ENCODE assay signal across 11 cellular contexts in the genomic region with DNA sequence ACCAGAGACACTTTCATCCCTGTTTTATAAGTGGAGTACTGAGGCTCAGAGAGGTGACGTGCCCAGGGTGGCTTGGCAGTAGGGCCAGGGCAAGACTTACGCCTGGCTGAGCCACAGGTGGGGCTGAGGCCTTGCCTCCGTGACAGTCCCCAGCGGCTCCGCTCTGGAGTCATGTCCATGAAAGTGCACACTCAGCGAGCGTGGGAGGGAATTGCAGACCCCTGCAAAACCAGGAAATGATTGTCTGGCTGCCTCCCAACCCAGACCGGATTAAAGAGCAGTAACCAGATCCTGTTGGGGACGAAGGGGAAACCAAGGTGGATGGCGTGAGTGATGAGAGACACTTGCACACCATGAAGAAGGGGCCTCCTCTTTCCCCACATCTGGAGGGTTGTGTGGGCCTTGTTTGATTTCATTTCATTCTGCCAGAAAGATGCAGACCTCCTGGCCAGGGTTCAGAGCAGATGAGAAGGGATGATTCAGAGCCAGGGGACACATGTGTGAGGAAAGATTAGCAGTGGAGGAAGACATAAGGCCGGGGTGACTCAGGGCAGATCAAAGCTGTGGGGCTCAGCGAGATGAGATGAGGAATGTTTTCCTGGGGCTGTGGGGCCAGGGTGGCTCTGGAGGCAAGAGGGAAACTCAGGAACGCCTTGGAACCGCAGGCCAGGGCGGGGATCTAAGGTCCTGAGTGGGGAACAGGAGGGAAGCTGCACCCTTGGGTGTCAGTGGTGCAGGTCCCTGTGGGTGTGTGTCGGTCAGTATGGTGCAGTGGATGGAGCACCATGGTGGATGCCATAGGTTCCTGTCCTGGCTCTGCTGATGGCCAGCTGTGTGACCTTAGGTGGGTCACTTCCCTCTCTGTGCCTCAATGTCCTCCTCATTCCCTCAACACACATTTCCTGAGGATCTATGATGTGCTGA. TPM values are rescaled to one million over a fixed set of nuclear protein-coding genes. Genes with fewer than 3 reads are reported as not detected.
DNase-seq lines count a peak whose midpoint lies in the region; ATAC-seq and TF ChIP-seq lines count a peak whose summit lies in the region.
"Had no signal": no experiment of that assay in that cellular context is flagged by ENCODE, and none has a peak within 500 bp of the region (broad histone marks: within the 10 kb centered on the region; RNA-seq: fewer than 3 reads in every experiment).

No MANE protein-coding gene starts in this region.

- no peaks in the 10 kb centered on the region for H3K36me3 Mint-ChIP-seq in CD14-positive monocyte
- H3K36me3 Mint-ChIP-seq in neural crest cell (ENCODE audit: low read depth) = no peaks in the 10 kb centered on the region
- H3K36me3 Mint-ChIP-seq: natural killer cell had no signal

- H3K36me3 ChIP-seq in HAP-1 (replicated peaks) = no peaks in the 10 kb centered on the region
- H3K36me3 ChIP-seq: tibial nerve had no signal

- in situ Hi-C loops in HAP-1 (cut with MboI; ENCODE audit: low sequenced_read_pairs) = no loop called here

- no peaks in the 10 kb centered on the region for H3K9me3 ChIP-seq in HAP-1
- H3K9me3 ChIP-seq: tibial nerve had no signal

- intact Hi-C loops in CD14-positive monocyte (cut with micrococcal nuclease) = no loop called here

- H3K27me3 Mint-ChIP-seq in CD14-positive monocyte (ENCODE audit: low read depth in 3 of 3) (peaks cover 10 to 19% (median 16%) of the 10 kb centered on the region in 3 donors), neural crest cell (ENCODE audit: low read depth) (no peaks in the 10 kb centered on the region)

- H3K4me3 Mint-ChIP-seq in CD14-positive monocyte = peak overlapping the region in 1 of 2 donors; percentile 21
- H3K4me3 Mint-ChIP-seq in neural crest cell = no peak overlapping the region
- H3K4me3 Mint-ChIP-seq: natural killer cell had no signal

- H3K4me3 ChIP-seq in HAP-1 = no peak overlapping the region
- H3K4me3 ChIP-seq: tibial nerve had no signal

- no peaks in the 10 kb centered on the region for H3K27me3 ChIP-seq in HAP-1 (ENCODE audit: low read depth)
- H3K27me3 ChIP-seq: tibial nerve had no signal

- H3K9me3 Mint-ChIP-seq in CD14-positive monocyte (peaks cover 3 to 15% (median 11%) of the 10 kb centered on the region in 7 donors), neural crest cell (peaks cover 3% of the 10 kb centered on the region)
- H3K9me3 Mint-ChIP-seq: natural killer cell had no signal

- H3K4me1 ChIP-seq in HAP-1 = peaks cover 7% of the 10 kb centered on the region

- H3K27ac Mint-ChIP-seq in CD14-positive monocyte (peak overlapping the region in 4 of 7 donors; percentile 16 to 68 (median 50)), neural crest cell (ENCODE audit: unreplicated experiment) (peak overlapping the region; percentile 52)
- H3K27ac Mint-ChIP-seq: natural killer cell had no signal

- DNase-seq in CD14-positive monocyte (ENCODE audit: low spot score) = no peak
- peak; percentile 91 for DNase-seq in LHCN-M2 (ENCODE audit: low read depth)
- DNase-seq in dermis blood vessel endothelial cell = peak; percentile 94
- DNase-seq in neural crest cell (ENCODE audit: low read depth, low spot score) = no peak
- DNase-seq in HAP-1 (ENCODE audit: low spot score in 2 of 2) = no peak
- DNase-seq in NCI-H2081 treated with DMSO at 0.1 percent for 48 hours (lab: John Stamatoyannopoulos, UW) = no peak
- DNase-seq in activated CD8-positive, alpha-beta memory T cell treated with anti-CD3 and anti-CD28 coated beads, Interleukin-2, amount 50 U/mL, for 48 hours = no peak
- DNase-seq: natural killer cell, SIG-M5 had no signal

- ATAC-seq in GM19328 (IDR thresholded peaks at IDR 0.05; ENCODE audit: unreplicated experiment) = no peak
- ATAC-seq: natural killer cell had no signal

- TF ChIP-seq CTCF in CD14-positive monocyte (IDR thresholded peaks at IDR 0.05) (no peak), neural crest cell (conservative IDR thresholded peaks at IDR 0.05) (no peak)

- H3K4me1 Mint-ChIP-seq in CD14-positive monocyte = peaks cover 9% of the 10 kb centered on the region
- H3K4me1 Mint-ChIP-seq in neural crest cell = peaks cover 13% of the 10 kb centered on the region

RNA-seq across cellular contexts. Expression of a gene that starts 29.9 kb away (rescaled TPM):
- polyA plus RNA-seq in CD14-positive monocyte = not detected
- total RNA-seq in LHCN-M2 (2014; rRNA removed) (0.06 TPM in 2 replicates), dermis blood vessel endothelial cell (80.8 and 98.6 TPM in 2 replicates), neural crest cell (0.61 and 0.77 TPM in 2 replicates)
- 1.6 TPM for polyA plus RNA-seq in LHCN-M2 (2012)

Comparison
In these comparisons a context has a peak if more than half of its experiments do, and no peak if none do; other contexts are left out.
1. DNase-seq: peak in LHCN-M2 (single experiment) and dermis blood vessel endothelial cell (single experiment); none in CD14-positive monocyte (single experiment), neural crest cell (single experiment), HAP-1 (0 of 2), NCI-H2081 treated with DMSO at 0.1 percent for 48 hours (single experiment) and activated CD8-positive, alpha-beta memory T cell treated with anti-CD3 and anti-CD28 coated beads, Interleukin-2, amount 50 U/mL, for 48 hours (single experiment).
2. RNA of a gene that starts 29.9 kb away (total RNA-seq): 80.8 to 98.6 TPM in dermis blood vessel endothelial cell; 0.61 to 0.77 TPM in neural crest cell and 0.06 TPM in LHCN-M2; every median in the first group is over 10 times any median in the second.